ENCODE assay signal across 8 cellular contexts in genomic region chr7:127253289-127254162, GRCh38. TPM values are rescaled to one million over a fixed set of nuclear protein-coding genes. Genes with fewer than 3 reads are reported as not detected.
DNase-seq lines count a peak whose midpoint lies in the region; ATAC-seq, FAIRE-seq and TF ChIP-seq lines count a peak whose summit lies in the region.

No MANE protein-coding gene starts in this region.

- H3K36me3 Mint-ChIP-seq in neural progenitor cell, result no peaks in the 10 kb centered on the region

- no peaks in the 10 kb centered on the region for H3K36me3 ChIP-seq in PC-3 (ENCODE audit: low read depth, low read length)
- H3K36me3 ChIP-seq in neural progenitor cell, result no peaks in the 10 kb centered on the region
- no peaks in the 10 kb centered on the region for H3K36me3 ChIP-seq in testis (ENCODE audit: low read depth, missing control alignments)

- H3K27ac ChIP-seq in PC-3 (ENCODE audit: low read length) (no peak overlapping the region), neural progenitor cell (no peak overlapping the region), testis (no peak overlapping the region)

- peak overlapping the region; percentile 90 for H3K4me3 Mint-ChIP-seq in neural progenitor cell

- H3K4me3 ChIP-seq in PC-3 (ENCODE audit: low read length) (peak overlapping the region; percentile 79), neural progenitor cell (peak overlapping the region; percentile 79), testis (peak overlapping the region; percentile 61 to 80)

- ATAC-seq in GM21423 (IDR thresholded peaks at IDR 0.05; ENCODE audit: unreplicated experiment) (peak; percentile 85), PC-3 (peak; percentile 84)

- peaks cover 13% of the 10 kb centered on the region for H3K4me1 ChIP-seq in PC-3 (ENCODE audit: insufficient read depth, low read length)
- peaks cover 6% of the 10 kb centered on the region for H3K4me1 ChIP-seq in neural progenitor cell
- peaks cover 7% of the 10 kb centered on the region for H3K4me1 ChIP-seq in testis

- CTCF ChIA-PET in PC-3 (lab: Charles Lee), result interaction anchor here (0.6 kb wide), 1 partner anchor 450 kb away, joined by 4 read pairs; no protein-coding TSS in a partner anchor

- H3K9me2 ChIP-seq in PC-3 (replicated peaks; ENCODE audit: low read length), result no peaks in the 10 kb centered on the region

- no peaks in the 10 kb centered on the region for H3K9me3 ChIP-seq in PC-3 (ENCODE audit: low read length)
- H3K9me3 ChIP-seq in neural progenitor cell (ENCODE audit: low read depth), result no peaks in the 10 kb centered on the region
- no peaks in the 10 kb centered on the region for H3K9me3 ChIP-seq in testis

- H3K9me3 Mint-ChIP-seq in neural progenitor cell, result no peaks in the 10 kb centered on the region

- intact Hi-C loops in PC-3 (cut with micrococcal nuclease), result loop anchor here (1.0 to 5.0 kb wide), 3 partner anchors 139 to 450 kb away; partner anchors contain the start of gene ZNF800
- intact Hi-C loops in testis (cut with DNase I; ENCODE audit: low total_unique reads), result no loop called here

- H3K79me2 ChIP-seq in PC-3 (ENCODE audit: low read length) (no peaks in the 10 kb centered on the region), neural progenitor cell (ENCODE audit: low read depth) (no peaks in the 10 kb centered on the region)

- H3F3A ChIP-seq in PC-3 (ENCODE audit: low read length, unreplicated experiment) (no peaks in the 10 kb centered on the region), neural progenitor cell (ENCODE audit: low read depth) (peaks cover 16% of the 10 kb centered on the region)

- WGBS in testis, 2 donors, result 1% methylated on average over 32 to 83 of the region's 84 CpGs

- H3K4me2 ChIP-seq in PC-3 (ENCODE audit: low read length) (peak overlapping the region; percentile 96), neural progenitor cell (peak overlapping the region; percentile 99)

- H3K27me3 Mint-ChIP-seq in neural progenitor cell (ENCODE audit: insufficient read depth, low read depth), result peaks cover 34% of the 10 kb centered on the region

- H2AFZ ChIP-seq in PC-3 (ENCODE audit: low read length) (peak overlapping the region; percentile 96), neural progenitor cell (replicated peaks) (peak overlapping the region; percentile 94)

- no peak overlapping the region for H3K27ac Mint-ChIP-seq in neural progenitor cell

- no peak for FAIRE-seq in HTR-8/SVneo (lab: Jason Lieb, UNC)

- no peak for TF ChIP-seq POLR2A in testis (IDR thresholded peaks at IDR 0.05)

- H3K27me3 ChIP-seq in PC-3 (ENCODE audit: low read length) (peaks cover 47% of the 10 kb centered on the region), neural progenitor cell (peaks cover 100% of the 10 kb centered on the region), testis (no peaks in the 10 kb centered on the region)

- H4K20me1 ChIP-seq in PC-3 (ENCODE audit: low read length) (no peaks in the 10 kb centered on the region), neural progenitor cell (ENCODE audit: low read depth) (peaks cover 20% of the 10 kb centered on the region)

- DNase-seq in DMS153 treated with DMSO at 0.1 percent for 48 hours (lab: John Stamatoyannopoulos, UW; ENCODE audit: unreplicated experiment) (peak; percentile 20), HTR-8/SVneo (ENCODE audit: insufficient read length, low spot score) (peak; percentile 32), PC-3 (peak; percentile 58), foreskin melanocyte (peak; percentile 44), neural progenitor cell (ENCODE audit: low spot score) (peak; percentile 88), testis (peak; percentile 83)
- peak; percentile 37 for DNase-seq in activated gamma-delta T cell treated with anti-CD3 and anti-CD28 coated beads, Interleukin-2, amount 50 U/mL, for 16 hours (ENCODE audit: low read depth)

- BruUV-seq in PC-3 (replicated peaks; lab: Mats Ljungman, UMichigan), result no TSS peak

- POLR2A ChIA-PET in PC-3 (lab: Charles Lee; ENCODE audit: unreplicated experiment), result no interaction called here

- TF ChIP-seq CTCF in PC-3 (conservative IDR thresholded peaks at IDR 0.05; ENCODE audit: low read depth, low read length) (peak; percentile 83), neural progenitor cell (IDR thresholded peaks at IDR 0.05) (peak; percentile 86), testis (IDR thresholded peaks at IDR 0.05) (peak; percentile 35 to 92 (median 76))

- 0 out of 2 replicates have a peak overlapping the region, but pooled peaks have one; percentile 1 for H3K9ac ChIP-seq in PC-3 (ENCODE audit: low read length)
- H3K9ac ChIP-seq in neural progenitor cell, result no peak overlapping the region

- H3K4me1 Mint-ChIP-seq in neural progenitor cell, result peaks cover 7% of the 10 kb centered on the region

RNA-seq across cellular contexts. Expression of gene GRM8, which starts 0.8 kb away (rescaled TPM):
- total RNA-seq in PC-3 (2014; rRNA removed), result not detected in 2 replicates
- 0.62 and 1.6 TPM in 2 replicates for total RNA-seq in neural progenitor cell (ENCODE audit: low replicate concordance)
- 1 to 10 TPM; 7.1 TPM for total RNA-seq in testis
- polyA plus RNA-seq in testis (ENCODE audit: insufficient read depth, low read depth, low replicate concordance), result 8.2 TPM

Comparison
In these comparisons a context has a peak if more than half of its experiments do, and no peak if none do; other contexts are left out.
1. DNase-seq: peak in every context shown above with its lines; median percentile 88 in neural progenitor cell; 83 in testis; 58 in PC-3; 44 in foreskin melanocyte; 37 in activated gamma-delta T cell treated with anti-CD3 and anti-CD28 coated beads, Interleukin-2, amount 50 U/mL, for 16 hours; 32 in HTR-8/SVneo; 20 in DMS153 treated with DMSO at 0.1 percent for 48 hours.